In genomic region chr12:24227550-24227949, GRCh38 we compare ENCODE assay signal across 2 cellular contexts.
TF ChIP-seq lines count a peak whose summit lies in the region.

No MANE protein-coding gene starts in this region.

TF ChIP-seq in GM23338, 12 proteins besides CTCF, POLR2A, EP300 and RAD21 (continued from another document):
- no peak for TF ChIP-seq ZNF462 (CRISPR knock-in tag; IDR thresholded peaks at IDR 0.05)
- no peak for TF ChIP-seq CREB1 (CRISPR knock-in tag; IDR thresholded peaks at IDR 0.05; ENCODE audit: low read depth)
- no peak for TF ChIP-seq STAT1 (IDR thresholded peaks at IDR 0.05; ENCODE audit: unreplicated experiment)
- TF ChIP-seq POLR2AphosphoS5 (IDR thresholded peaks at IDR 0.05; ENCODE audit: low read depth) = no peak
- no peak for TF ChIP-seq EZH2phosphoT487 (IDR thresholded peaks at IDR 0.05; ENCODE audit: unreplicated experiment)
- no peak for TF ChIP-seq ETS1 (IDR thresholded peaks at IDR 0.05)
- TF ChIP-seq ZNF114 (CRISPR knock-in tag; IDR thresholded peaks at IDR 0.05) = no peak
- no peak for TF ChIP-seq REST (IDR thresholded peaks at IDR 0.05; ENCODE audit: unreplicated experiment)
- TF ChIP-seq EZH2 (IDR thresholded peaks at IDR 0.05; ENCODE audit: low read depth, unreplicated experiment) = no peak
- TF ChIP-seq NANOG (IDR thresholded peaks at IDR 0.05; ENCODE audit: borderline replicate concordance) = no peak
- no peak for TF ChIP-seq ZNF331 (CRISPR knock-in tag; IDR thresholded peaks at IDR 0.05; ENCODE audit: low read depth)

TF ChIP-seq in GM12878, 131 proteins besides CTCF, POLR2A, EP300 and RAD21 (continued from another document):
- TF ChIP-seq MYC (IDR thresholded peaks at IDR 0.05; ENCODE audit: insufficient read depth, insufficient read length, insufficient replicate concordance, low read length, severe bottlenecking) (no peak), FOXK2 (IDR thresholded peaks at IDR 0.05) (no peak)
